ENCODE assay signal across 9 cellular contexts in the genomic region with DNA sequence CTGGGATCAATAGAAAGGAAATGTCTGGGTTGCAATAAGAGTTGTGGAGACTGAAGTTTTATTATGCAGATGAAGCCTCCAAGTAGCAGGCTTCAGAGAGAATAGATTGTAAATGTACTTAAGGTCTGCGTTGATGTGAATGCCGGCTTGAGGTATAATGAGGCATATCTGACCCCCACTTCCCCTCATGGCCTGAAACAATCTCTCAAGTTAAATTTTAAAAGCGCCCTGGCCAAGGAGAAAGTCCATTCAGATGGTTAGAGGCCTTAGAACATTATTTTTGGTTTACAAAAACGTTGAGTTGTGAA. TPM values are rescaled to one million over a fixed set of nuclear protein-coding genes. Genes with fewer than 3 reads are reported as not detected.
A peak's percentile ranks its signal among the peaks of the same experiment; 100 is the strongest.
DNase-seq lines count a peak whose midpoint lies in the region; ATAC-seq and TF ChIP-seq lines count a peak whose summit lies in the region.
"Had no signal": no experiment of that assay in that cellular context is flagged by ENCODE, and none has a peak within 500 bp of the region (broad histone marks: within the 10 kb centered on the region; RNA-seq: fewer than 3 reads in every experiment).

No MANE protein-coding gene starts in this region.

- peak; percentile 34 for ATAC-seq in GM18502 (IDR thresholded peaks at IDR 0.05; ENCODE audit: poor library complexity, unreplicated experiment)
- ATAC-seq: Panc1 had no signal

- no peak overlapping the region for H2AFZ ChIP-seq in OCI-LY3 (ENCODE audit: low read depth, low read length)

- H3K27me3 ChIP-seq in OCI-LY3 (ENCODE audit: low read depth, low read length) = no peaks in the 10 kb centered on the region
- H3K27me3 ChIP-seq in sigmoid colon = no peaks in the 10 kb centered on the region

- H3K36me3 ChIP-seq in OCI-LY3 (replicated peaks; ENCODE audit: low read depth, low read length) (no peaks in the 10 kb centered on the region), sigmoid colon (no peaks in the 10 kb centered on the region)

- H3K4me3 ChIP-seq in OCI-LY3 (ENCODE audit: low read length) (peak overlapping the region; percentile 53), fibroblast of pulmonary artery (replicated peaks; ENCODE audit: low read depth, low read length) (peak overlapping the region; percentile 88), sigmoid colon (peak overlapping the region; percentile 64 to 80 (median 72))

- no peak for TF ChIP-seq POLR2A in sigmoid colon (IDR thresholded peaks at IDR 0.05)

- H4K20me1 ChIP-seq in OCI-LY3 (ENCODE audit: insufficient read depth, low read length) = no peaks in the 10 kb centered on the region

- intact Hi-C loops in sigmoid colon (cut with DNase I) = loop anchor here (5.0 kb wide), 1 partner anchor 103 kb away; the partner anchor contains the start of gene SLC11A2

- H3K9ac ChIP-seq in OCI-LY3 (ENCODE audit: low read length) = peak overlapping the region; percentile 74

- 1 to 3% methylated on average over 4 of the region's 4 CpGs for WGBS in sigmoid colon, 2 donors

- H3K79me2 ChIP-seq in OCI-LY3 (ENCODE audit: low read length) = peaks cover 11% of the 10 kb centered on the region

- H3K4me1 ChIP-seq in OCI-LY3 (ENCODE audit: low read length) (peaks cover 56% of the 10 kb centered on the region), sigmoid colon (peaks cover 0 to 52% (median 45%) of the 10 kb centered on the region in 4 donors)

- peak overlapping the region; percentile 74 for H3K4me2 ChIP-seq in OCI-LY3 (ENCODE audit: low read length)

- H3K27ac ChIP-seq in OCI-LY3 (ENCODE audit: low read length) = peak overlapping the region; percentile 94
- peak overlapping the region; percentile 87 to 93 (median 90) for H3K27ac ChIP-seq in sigmoid colon

- TF ChIP-seq EP300 in sigmoid colon (IDR thresholded peaks at IDR 0.05) = no peak

- DNase-seq in fibroblast of pulmonary artery (ENCODE audit: low read depth) = no peak
- no peak for DNase-seq in sigmoid colon
- no peak for DNase-seq in NCI-H510A (lab: John Stamatoyannopoulos, UW)
- no peak for DNase-seq in NCI-H1436 (lab: John Stamatoyannopoulos, UW)
- DNase-seq in dedifferentiated amniotic fluid mesenchymal stem cell (ENCODE audit: extremely low spot score) = no peak
- DNase-seq in NCI-H2081 (lab: John Stamatoyannopoulos, UW) = no peak

- TF ChIP-seq CTCF in OCI-LY3 (IDR thresholded peaks at IDR 0.05; ENCODE audit: low read depth, low read length) (no peak), fibroblast of pulmonary artery (IDR thresholded peaks at IDR 0.05; ENCODE audit: low read length, missing control alignments) (no peak), sigmoid colon (IDR thresholded peaks at IDR 0.05) (no peak)

- H3K9me3 ChIP-seq in OCI-LY3 (ENCODE audit: insufficient read depth, low read length) = no peaks in the 10 kb centered on the region
- H3K9me3 ChIP-seq in sigmoid colon = no peaks in the 10 kb centered on the region

RNA-seq across cellular contexts. Expression of gene HIGD1C, which starts 28.3 kb away (rescaled TPM):
- not detected for total RNA-seq in sigmoid colon
- polyA plus RNA-seq in sigmoid colon = not detected
